In genomic region chr7:151494569-151495284, GRCh38 we compare ENCODE assay signal across 12 cellular contexts. TPM values are rescaled to one million over a fixed set of nuclear protein-coding genes. Genes with fewer than 3 reads are reported as not detected.
DNase-seq lines count a peak whose midpoint lies in the region; ATAC-seq, FAIRE-seq and TF ChIP-seq lines count a peak whose summit lies in the region.
"Had no signal": no experiment of that assay in that cellular context is flagged by ENCODE, and none has a peak within 500 bp of the region (broad histone marks: within the 10 kb centered on the region; RNA-seq: fewer than 3 reads in every experiment).

No MANE protein-coding gene starts in this region.

- TF ChIP-seq POLR2A in A549 (IDR thresholded peaks at IDR 0.05; ENCODE audit: low read length): no peak
- no peak for TF ChIP-seq POLR2A in GM12878 (IDR thresholded peaks at IDR 0.05; ENCODE audit: low read depth, low read length)
- TF ChIP-seq POLR2A in erythroblast (IDR thresholded peaks at IDR 0.05; ENCODE audit: low read length): no peak

- no peak for TF ChIP-seq RAD21 in A549 (conservative IDR thresholded peaks at IDR 0.05 in 1 of 2, IDR thresholded peaks at IDR 0.05 in 1 of 2)
- no peak for TF ChIP-seq RAD21 in GM12878 (IDR thresholded peaks at IDR 0.05; ENCODE audit: insufficient read depth, low read depth, low read length)

- H3K36me3 ChIP-seq in HUES6 (ENCODE audit: control insufficient read depth, insufficient read depth, low read length) (peaks cover 7% of the 10 kb centered on the region), GM12878 (ENCODE audit: control insufficient read depth in 2 of 2, insufficient read depth in 2 of 2, low read length in 1 of 2) (peaks cover 7 to 9% of the 10 kb centered on the region in 2 experiments), left lung (peaks cover 0 to 12% of the 10 kb centered on the region in 2 donors)

- WGBS in A549 (ENCODE audit: missing lambda C conversion rate): 58% methylated on average over 7 of the region's 7 CpGs
- WGBS in GM12878 (ENCODE audit: insufficient coverage, insufficient replicate concordance, low lambda C conversion rate, missing lambda C conversion rate): 63% methylated on average over 7 of the region's 7 CpGs

- intact Hi-C loops in GM12878 (cut with micrococcal nuclease; ENCODE audit: unreplicated experiment) (no loop called here), left lung (cut with DNase I) (no loop called here)

- POLR2A ChIA-PET in A549 (lab: Yijun Ruan, JAX) (no interaction called here), GM12878 (lab: Charles Lee) (interaction anchor here (0.8 kb wide), 1 partner anchor 14 kb away, joined by 3 read pairs; no protein-coding TSS in a partner anchor)

- H3K27me3 ChIP-seq in HUES6 (ENCODE audit: control insufficient read depth, insufficient read depth, low read length) (no peaks in the 10 kb centered on the region), GM12878 (replicated peaks in 1 of 2; ENCODE audit: control insufficient read depth in 2 of 2, insufficient read depth in 2 of 2, low read length in 1 of 2) (no peaks in the 10 kb centered on the region), left lung (no peaks in the 10 kb centered on the region)
- H3K27me3 ChIP-seq: dorsolateral prefrontal cortex had no signal

- RAD21 ChIA-PET in GM12878 (lab: Charles Lee; ENCODE audit: unreplicated experiment): no interaction called here

- H3K4me1 ChIP-seq in A549 (peaks cover 85% of the 10 kb centered on the region), HUES6 (ENCODE audit: control insufficient read depth, insufficient read depth, low read length) (peaks cover 64% of the 10 kb centered on the region), GM12878 (ENCODE audit: control insufficient read depth, insufficient read depth, low read length) (peaks cover 17% of the 10 kb centered on the region), left lung (peaks cover 11 to 43% of the 10 kb centered on the region in 2 donors)

- H3K9me3 ChIP-seq in A549 (no peaks in the 10 kb centered on the region), HUES6 (ENCODE audit: control insufficient read depth, insufficient read depth, low read depth, low read length) (no peaks in the 10 kb centered on the region), GM12878 (replicated peaks; ENCODE audit: control insufficient read depth, insufficient read depth, low read length) (no peaks in the 10 kb centered on the region), left lung (no peaks in the 10 kb centered on the region)

- H4K20me1 ChIP-seq in GM12878 (ENCODE audit: control insufficient read depth, insufficient read depth): peaks cover 2% of the 10 kb centered on the region; the same call in 1 of the 2 replicates

- BruUV-seq in GM12878 (replicated peaks; lab: Mats Ljungman, UMichigan): no TSS peak

- CTCF ChIA-PET in A549 (lab: Yijun Ruan, JAX): interaction anchor here (0.9 to 1.4 kb wide), 2 partner anchors 15 to 264 kb away, joined by 3 read pairs; no protein-coding TSS in a partner anchor
- CTCF ChIA-PET in GM12878 (lab: Yijun Ruan, JAX): no interaction called here

- FAIRE-seq in A549 (lab: Jason Lieb, UNC): no peak
- FAIRE-seq in GM12878 (lab: Jason Lieb, UNC): no peak
- FAIRE-seq: GM18507 had no signal

- SMC1A ChIA-PET in GM12878 (lab: Charles Lee; ENCODE audit: uncharacterized antibody, unreplicated experiment): interaction anchor here (1.3 to 2.1 kb wide), 2 partner anchors 11 to 22 kb away, joined by 3 to 6 read pairs; no protein-coding TSS in a partner anchor

- peak overlapping the region; percentile 0 to 9; a peak in 1 of 6 replicates for H3K27ac ChIP-seq in A549
- H3K27ac ChIP-seq in HUES6 (ENCODE audit: low read depth, low read length): peak overlapping the region; percentile 31; the same call in 1 of the 2 replicates
- peak overlapping the region; percentile 28; the same call in 1 of the 2 replicates for H3K27ac ChIP-seq in GM12878 (ENCODE audit: control insufficient read depth, insufficient read depth)
- H3K27ac ChIP-seq in left lung: no peak overlapping the region
- H3K27ac ChIP-seq: dorsolateral prefrontal cortex had no signal

- ATAC-seq in A549 (no peak), GM12878 (peak; percentile 19; the same call in 2 of the 3 replicates), left lung (peak; percentile 64)
- ATAC-seq: activated naive CD8-positive, alpha-beta T cell treated with anti-CD3 and anti-CD28 coated beads, Interleukin-2, amount 50 U/mL, for 24 hours had no signal

- TF ChIP-seq CTCF in A549 (IDR thresholded peaks at IDR 0.05) (no peak), GM12878 (IDR thresholded peaks at IDR 0.05 in 2 of 3, conservative IDR thresholded peaks at IDR 0.05 in 1 of 3; ENCODE audit: control insufficient read depth in 2 of 3, extremely low read depth in 1 of 3, insufficient read depth in 1 of 3, low read depth in 3 of 3, low read length in 3 of 3) (no peak), left lung (IDR thresholded peaks at IDR 0.05) (no peak)

- H3K79me2 ChIP-seq in GM12878 (ENCODE audit: control insufficient read depth, insufficient read depth, low read length): peaks cover 86% of the 10 kb centered on the region

- peak overlapping the region; percentile 65 for H3K4me2 ChIP-seq in A549
- H3K4me2 ChIP-seq in GM12878 (ENCODE audit: control insufficient read depth, insufficient read depth): peak overlapping the region; percentile 44; the same call in 1 of the 2 replicates

- H3K9ac ChIP-seq in HUES6 (ENCODE audit: low read length) (no peak overlapping the region), GM12878 (ENCODE audit: control insufficient read depth, insufficient read depth, low read length) (no peak overlapping the region)

- H3K4me3 ChIP-seq in A549 (no peak overlapping the region), HUES6 (ENCODE audit: low read depth, low read length) (peak overlapping the region; percentile 21), GM12878 (no peak overlapping the region), left lung (no peak overlapping the region)
- H3K4me3 ChIP-seq: dorsolateral prefrontal cortex had no signal

- in situ Hi-C loops in GM12878 (cut with MboI): no loop called here

- DNase-seq in A549 (ENCODE audit: low read depth in 1 of 2, low spot score in 1 of 2): no peak
- no peak for DNase-seq in GM12878 (ENCODE audit: low read depth, low spot score)
- DNase-seq in left lung: no peak
- no peak for DNase-seq in erythroblast (lab: John Stamatoyannopoulos, UW)
- no peak for DNase-seq in activated naive CD4-positive, alpha-beta T cell treated with anti-CD3 and anti-CD28 coated beads, Interleukin-2, amount 50 U/mL, for 16 hours
- DNase-seq in HuH-7.5 (ENCODE audit: low spot score): no peak
- no peak for DNase-seq in NCI-H1694 treated with DMSO at 0.1 percent for 48 hours (lab: John Stamatoyannopoulos, UW)
- DNase-seq: activated naive CD8-positive, alpha-beta T cell treated with anti-CD3 and anti-CD28 coated beads, Interleukin-2, amount 50 U/mL, for 24 hours; dorsolateral prefrontal cortex; KG1 had no signal

- no peak overlapping the region for H2AFZ ChIP-seq in GM12878 (ENCODE audit: control insufficient read depth, low read depth, low read length)

- TF ChIP-seq EP300 in A549 (IDR thresholded peaks at IDR 0.05): no peak
- TF ChIP-seq EP300 in GM12878 (IDR thresholded peaks at IDR 0.05; ENCODE audit: borderline replicate concordance in 1 of 2, control insufficient read depth in 1 of 2, low read depth in 2 of 2, low read length in 2 of 2): no peak

RNA-seq across cellular contexts. Expression of gene RHEB, which starts 25.0 kb away (rescaled TPM):
- 148 and 198 TPM in 2 replicates for polyA plus RNA-seq in A549 (2011; rRNA removed)
- 61.9 and 65.5 TPM in 2 replicates for polyA plus RNA-seq in A549 (2012; cell fraction: cytosol; rRNA removed)
- polyA plus RNA-seq in A549 (2012; cell fraction: nucleus; rRNA removed): 27.8 and 48.0 TPM in 2 replicates
- 102 to 112 TPM (median 110 TPM) in 3 replicates for polyA plus RNA-seq in A549 (2017; fragmentation: RNase III; extraction: RNeasy Plus Mini Kit Qiagen cat#74134 plus additional on column Dnase treatment)
- 15.0 and 17.8 TPM in 2 replicates for polyA minus RNA-seq in A549 (2011; rRNA and poly(A)+ RNA removed)
- total RNA-seq in GM12878 (2013; cell fraction: nucleolus; rRNA removed): 44.0 and 53.8 TPM in 2 replicates
- total RNA-seq in GM12878 (2014; rRNA removed): 20.3 and 28.7 TPM in 2 replicates
- total RNA-seq in GM12878 (2014; rRNA removed; fragmentation: Illumina TruSeq; extraction: Trizol): 36.1 and 37.3 TPM in 2 replicates
- 33.4 and 38.7 TPM in 2 replicates for total RNA-seq in GM12878 (2021)
- 17.9 TPM for polyA plus RNA-seq in GM12878 (2011; ENCODE audit: low read depth)
- 67.8 and 115 TPM in 2 replicates for polyA plus RNA-seq in GM12878 (2011; rRNA removed)
- polyA plus RNA-seq in GM12878 (2011; cell fraction: cytosol; rRNA removed): 17.4 and 19.8 TPM in 2 replicates
- polyA plus RNA-seq in GM12878 (2011; cell fraction: nucleus; rRNA removed): 24.3 and 30.4 TPM in 2 replicates
- 30.9 and 31.4 TPM in 2 replicates for polyA plus RNA-seq in GM12878 (2012)
- polyA plus RNA-seq in GM12878 (2014; fragmentation: Illumina TruSeq; extraction: Trizol): 35.9 and 55.9 TPM in 2 replicates
- polyA plus RNA-seq in GM12878 (2014; fragmentation: Nextera tagmentation; extraction: Ambion mirVana): 1 to 10 TPM; 6.2 to 10.0 TPM
- 28.3 and 38.7 TPM in 2 replicates for polyA plus RNA-seq in GM12878 (2014; rRNA removed)
- polyA plus RNA-seq in GM12878 (2016; fragmentation: Nextera tagmentation; extraction: Ambion mirVana): 10 to 100 TPM; 60.1 to 63.4 TPM
- polyA minus RNA-seq in GM12878 (2011; rRNA and poly(A)+ RNA removed): 12.3 and 19.7 TPM in 2 replicates
- 13.5 and 17.6 TPM in 2 replicates for polyA minus RNA-seq in GM12878 (2011; cell fraction: cytosol; rRNA and poly(A)+ RNA removed)
- 11.1 and 17.7 TPM in 2 replicates for polyA minus RNA-seq in GM12878 (2011; cell fraction: nucleus; rRNA and poly(A)+ RNA removed)
- 100 to 1,000 TPM; 103 to 109 TPM for total RNA-seq in left lung

RNA-seq across cellular contexts. Expression of gene CRYGN, which starts 54.8 kb away (rescaled TPM):
- polyA plus RNA-seq in A549 (2011; rRNA removed) (not detected in 2 replicates), A549 (2017; fragmentation: RNase III; extraction: RNeasy Plus Mini Kit Qiagen cat#74134 plus additional on column Dnase treatment) (0.07 TPM in 1 of 3 replicates, not detected in the others), GM12878 (2011; rRNA removed) (not detected in 2 replicates), GM12878 (2014; fragmentation: Illumina TruSeq; extraction: Trizol) (not detected in 2 replicates), GM12878 (2014; fragmentation: Nextera tagmentation; extraction: Ambion mirVana) (not detected), GM12878 (2014; rRNA removed) (not detected in 2 replicates), GM12878 (2016; fragmentation: Nextera tagmentation; extraction: Ambion mirVana) (not detected)
- 0.06 TPM in 1 of 2 replicates, not detected in the other for polyA plus RNA-seq in A549 (2012; cell fraction: cytosol; rRNA removed)
- 0.11 TPM in 1 of 2 replicates, not detected in the other for polyA plus RNA-seq in A549 (2012; cell fraction: nucleus; rRNA removed)
- polyA minus RNA-seq in A549 (2011; rRNA and poly(A)+ RNA removed): 0.15 TPM in 1 of 2 replicates, not detected in the other
- 0.32 TPM in 1 of 2 replicates, not detected in the other for total RNA-seq in GM12878 (2013; cell fraction: nucleolus; rRNA removed)
- total RNA-seq in GM12878 (2014; rRNA removed) (not detected in 2 replicates), GM12878 (2014; rRNA removed; fragmentation: Illumina TruSeq; extraction: Trizol) (not detected in 2 replicates), GM12878 (2021) (not detected in 2 replicates), left lung (not detected)
- not detected for polyA plus RNA-seq in GM12878 (2011; ENCODE audit: low read depth)
- polyA plus RNA-seq in GM12878 (2011; cell fraction: cytosol; rRNA removed): 0.03 TPM in 1 of 2 replicates, not detected in the other
- polyA plus RNA-seq in GM12878 (2011; cell fraction: nucleus; rRNA removed): 0.34 and 0.44 TPM in 2 replicates
- polyA plus RNA-seq in GM12878 (2012): not detected in 2 replicates
- polyA minus RNA-seq in GM12878 (2011; rRNA and poly(A)+ RNA removed): not detected in 2 replicates
- polyA minus RNA-seq in GM12878 (2011; cell fraction: cytosol; rRNA and poly(A)+ RNA removed): not detected in 2 replicates
- 0.36 TPM in 1 of 2 replicates, not detected in the other for polyA minus RNA-seq in GM12878 (2011; cell fraction: nucleus; rRNA and poly(A)+ RNA removed)

Comparison
In these comparisons a context has a peak if more than half of its experiments do, and no peak if none do; other contexts are left out.
1. ATAC-seq: peak in GM12878 (single experiment) and left lung (single experiment); none in A549 (0 of 2).
2. H3K27ac ChIP-seq: peak in A549 (2 of 2), HUES6 (single experiment) and GM12878 (single experiment); none in left lung (0 of 2).